ENCODE assay signal across 1 cellular context in genomic region chr4:129144755-129145206, GRCh38.
TF ChIP-seq lines count a peak whose summit lies in the region.

No MANE protein-coding gene starts in this region.

TF ChIP-seq in SK-N-SH treated with all-trans-retinoic acid at 6 μM for 48 hours, 23 proteins besides CTCF, POLR2A, EP300 and RAD21 (continued from another document):
- TF ChIP-seq PATZ1 (CRISPR knock-in tag; IDR thresholded peaks at IDR 0.05; ENCODE audit: borderline replicate concordance): no peak
- TF ChIP-seq CSDC2 (CRISPR knock-in tag; IDR thresholded peaks at IDR 0.05): no peak
- no peak for TF ChIP-seq CREB5 (CRISPR knock-in tag; IDR thresholded peaks at IDR 0.05; ENCODE audit: low read depth)
- TF ChIP-seq ISL1 (CRISPR knock-in tag; IDR thresholded peaks at IDR 0.05): no peak
- no peak for TF ChIP-seq BACH2 (CRISPR knock-in tag; IDR thresholded peaks at IDR 0.05; ENCODE audit: borderline replicate concordance)
- TF ChIP-seq, protein P1, sequence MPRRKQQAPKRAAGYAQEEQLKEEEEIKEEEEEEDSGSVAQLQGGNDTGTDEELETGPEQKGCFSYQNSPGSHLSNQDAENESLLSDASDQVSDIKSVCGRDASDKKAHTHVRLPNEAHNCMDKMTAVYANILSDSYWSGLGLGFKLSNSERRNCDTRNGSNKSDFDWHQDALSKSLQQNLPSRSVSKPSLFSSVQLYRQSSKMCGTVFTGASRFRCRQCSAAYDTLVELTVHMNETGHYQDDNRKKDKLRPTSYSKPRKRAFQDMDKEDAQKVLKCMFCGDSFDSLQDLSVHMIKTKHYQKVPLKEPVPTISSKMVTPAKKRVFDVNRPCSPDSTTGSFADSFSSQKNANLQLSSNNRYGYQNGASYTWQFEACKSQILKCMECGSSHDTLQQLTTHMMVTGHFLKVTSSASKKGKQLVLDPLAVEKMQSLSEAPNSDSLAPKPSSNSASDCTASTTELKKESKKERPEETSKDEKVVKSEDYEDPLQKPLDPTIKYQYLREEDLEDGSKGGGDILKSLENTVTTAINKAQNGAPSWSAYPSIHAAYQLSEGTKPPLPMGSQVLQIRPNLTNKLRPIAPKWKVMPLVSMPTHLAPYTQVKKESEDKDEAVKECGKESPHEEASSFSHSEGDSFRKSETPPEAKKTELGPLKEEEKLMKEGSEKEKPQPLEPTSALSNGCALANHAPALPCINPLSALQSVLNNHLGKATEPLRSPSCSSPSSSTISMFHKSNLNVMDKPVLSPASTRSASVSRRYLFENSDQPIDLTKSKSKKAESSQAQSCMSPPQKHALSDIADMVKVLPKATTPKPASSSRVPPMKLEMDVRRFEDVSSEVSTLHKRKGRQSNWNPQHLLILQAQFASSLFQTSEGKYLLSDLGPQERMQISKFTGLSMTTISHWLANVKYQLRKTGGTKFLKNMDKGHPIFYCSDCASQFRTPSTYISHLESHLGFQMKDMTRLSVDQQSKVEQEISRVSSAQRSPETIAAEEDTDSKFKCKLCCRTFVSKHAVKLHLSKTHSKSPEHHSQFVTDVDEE (CRISPR knock-in tag; IDR thresholded peaks at IDR 0.05): no peak
- no peak for TF ChIP-seq RARB (CRISPR knock-in tag; IDR thresholded peaks at IDR 0.05)
- TF ChIP-seq, protein P2, sequence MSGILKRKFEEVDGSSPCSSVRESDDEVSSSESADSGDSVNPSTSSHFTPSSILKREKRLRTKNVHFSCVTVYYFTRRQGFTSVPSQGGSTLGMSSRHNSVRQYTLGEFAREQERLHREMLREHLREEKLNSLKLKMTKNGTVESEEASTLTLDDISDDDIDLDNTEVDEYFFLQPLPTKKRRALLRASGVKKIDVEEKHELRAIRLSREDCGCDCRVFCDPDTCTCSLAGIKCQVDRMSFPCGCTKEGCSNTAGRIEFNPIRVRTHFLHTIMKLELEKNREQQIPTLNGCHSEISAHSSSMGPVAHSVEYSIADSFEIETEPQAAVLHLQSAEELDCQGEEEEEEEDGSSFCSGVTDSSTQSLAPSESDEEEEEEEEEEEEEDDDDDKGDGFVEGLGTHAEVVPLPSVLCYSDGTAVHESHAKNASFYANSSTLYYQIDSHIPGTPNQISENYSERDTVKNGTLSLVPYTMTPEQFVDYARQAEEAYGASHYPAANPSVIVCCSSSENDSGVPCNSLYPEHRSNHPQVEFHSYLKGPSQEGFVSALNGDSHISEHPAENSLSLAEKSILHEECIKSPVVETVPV (CRISPR knock-in tag; IDR thresholded peaks at IDR 0.05): no peak
- TF ChIP-seq OSR1 (CRISPR knock-in tag; IDR thresholded peaks at IDR 0.05): no peak
- no peak for TF ChIP-seq SNAI2 (CRISPR knock-in tag; IDR thresholded peaks at IDR 0.05)
- no peak for TF ChIP-seq ESRRG (CRISPR knock-in tag; IDR thresholded peaks at IDR 0.05)
- TF ChIP-seq ARNTL (CRISPR knock-in tag; IDR thresholded peaks at IDR 0.05; ENCODE audit: borderline replicate concordance, low read depth): no peak
- no peak for TF ChIP-seq ZFP30 (CRISPR knock-in tag; IDR thresholded peaks at IDR 0.05)
- TF ChIP-seq ZNF70 (CRISPR knock-in tag; IDR thresholded peaks at IDR 0.05): no peak
- no peak for TF ChIP-seq POU6F1 (CRISPR knock-in tag; IDR thresholded peaks at IDR 0.05; ENCODE audit: borderline replicate concordance, low read depth)
